ENCODE assay signal across 11 cellular contexts in genomic region chr12:124686001-124686884, GRCh38.
DNase-seq lines count a peak whose midpoint lies in the region; ATAC-seq and TF ChIP-seq lines count a peak whose summit lies in the region.
"Had no signal": no experiment of that assay in that cellular context is flagged by ENCODE, and none has a peak within 500 bp of the region (broad histone marks: within the 10 kb centered on the region; RNA-seq: fewer than 3 reads in every experiment).

No MANE protein-coding gene starts in this region.

- no peak for TF ChIP-seq CTCF in BE2C (IDR thresholded peaks at IDR 0.05; ENCODE audit: low read depth, low read length)
- no peak for TF ChIP-seq CTCF in epithelial cell of esophagus (IDR thresholded peaks at IDR 0.05; ENCODE audit: insufficient read depth, low read depth, low read length, missing control alignments)

- H3K36me3 ChIP-seq in BE2C = no peaks in the 10 kb centered on the region
- H3K36me3 ChIP-seq in MG63 = no peaks in the 10 kb centered on the region

- peak; percentile 48 for DNase-seq in BE2C
- peak; percentile 36 for DNase-seq in MG63
- DNase-seq in epithelial cell of esophagus (ENCODE audit: low read depth) = peak; percentile 87
- DNase-seq in occipital lobe (lab: John Stamatoyannopoulos, UW) = peak; percentile 19
- no peak for DNase-seq in stimulated activated naive CD4-positive, alpha-beta T cell (lab: John Stamatoyannopoulos, UW)
- DNase-seq in HUDEP-2 (lab: John Stamatoyannopoulos, UW; ENCODE audit: unreplicated experiment in 76 of 76) = no peak
- no peak for DNase-seq in NCI-H1694 treated with DMSO at 0.1 percent for 48 hours (lab: John Stamatoyannopoulos, UW)
- DNase-seq: DMS79; NCI-H187 treated with DMSO at 0.1 percent for 48 hours; stimulated activated CD4-positive, alpha-beta T cell treated with anti-CD3 and anti-CD28 coated beads, Interleukin-4, amount 100 ng/mL, for 24 hours had no signal

- H3K27me3 ChIP-seq in BE2C (no peaks in the 10 kb centered on the region), MG63 (no peaks in the 10 kb centered on the region)

- H3K9me3 ChIP-seq in BE2C (no peaks in the 10 kb centered on the region; the same call in 1 of the 2 replicates), MG63 (no peaks in the 10 kb centered on the region)

- peaks cover 16% of the 10 kb centered on the region for H3K4me1 ChIP-seq in BE2C

- ATAC-seq in GM18870 (IDR thresholded peaks at IDR 0.05; ENCODE audit: unreplicated experiment) = no peak

- peak overlapping the region; percentile 59 for H3K4me3 ChIP-seq in BE2C (ENCODE audit: low read depth, low read length)
- H3K4me3 ChIP-seq in MG63 = no peak overlapping the region
- H3K4me3 ChIP-seq in epithelial cell of esophagus (ENCODE audit: low read length) = no peak overlapping the region

Comparison
In these comparisons a context has a peak if more than half of its experiments do, and no peak if none do; other contexts are left out.
1. DNase-seq: peak in BE2C (single experiment), MG63 (single experiment), epithelial cell of esophagus (single experiment) and occipital lobe (single experiment); none in stimulated activated naive CD4-positive, alpha-beta T cell (0 of 6), HUDEP-2 (0 of 76) and NCI-H1694 treated with DMSO at 0.1 percent for 48 hours (single experiment).